1 cellular context compared by ENCODE assay signal in genomic region chr5:140401362-140402257, GRCh38.
TF ChIP-seq lines count a peak whose summit lies in the region.

ANKHD1 (plus strand) TSS chr5:140401833; CDS start chr5:140401968, 135 bp downstream.

TF ChIP-seq in HepG2, 621 proteins besides CTCF, POLR2A, EP300 and RAD21 (continued from another document and continues in another):
- TF ChIP-seq ZNF512B (CRISPR knock-in tag; IDR thresholded peaks at IDR 0.05; ENCODE audit: borderline replicate concordance) (no peak), ZNF839 (CRISPR knock-in tag; IDR thresholded peaks at IDR 0.05; ENCODE audit: borderline replicate concordance) (peak; percentile 33; the same call in 1 of the 2 replicates), THAP9 (CRISPR knock-in tag; IDR thresholded peaks at IDR 0.05; ENCODE audit: borderline replicate concordance) (no peak; the same call in 1 of the 2 replicates), CREB1 (IDR thresholded peaks at IDR 0.05) (peak; percentile 99), CREB1 (CRISPR knock-in tag; IDR thresholded peaks at IDR 0.05) (peak; percentile 97), BCL6 (CRISPR knock-in tag; IDR thresholded peaks at IDR 0.05) (no peak), GABPB1 (CRISPR knock-in tag; IDR thresholded peaks at IDR 0.05) (peak; percentile 97), SOX6 (IDR thresholded peaks at IDR 0.05) (no peak), SOX6 (CRISPR knock-in tag; IDR thresholded peaks at IDR 0.05) (no peak), ZNF501 (CRISPR knock-in tag; IDR thresholded peaks at IDR 0.05) (no peak), MLX (CRISPR knock-in tag; IDR thresholded peaks at IDR 0.05) (no peak), RARA (CRISPR knock-in tag; IDR thresholded peaks at IDR 0.05) (no peak), RXRA (CRISPR knock-in tag; IDR thresholded peaks at IDR 0.05) (no peak; the same call in 1 of the 2 replicates), HMGXB4 (CRISPR knock-in tag; IDR thresholded peaks at IDR 0.05; ENCODE audit: borderline replicate concordance in 1 of 2, low read depth in 1 of 2) (peak in 1 of 2 experiments; percentile 45; a peak in 1 of 4 replicates), REPIN1 (CRISPR knock-in tag; IDR thresholded peaks at IDR 0.05; ENCODE audit: borderline replicate concordance, low read depth) (no peak), ZNF282 (IDR thresholded peaks at IDR 0.05; ENCODE audit: partially characterized antibody) (no peak), SOX5 (CRISPR knock-in tag; IDR thresholded peaks at IDR 0.05; ENCODE audit: borderline replicate concordance) (no peak), TBX3 (IDR thresholded peaks at IDR 0.05; ENCODE audit: borderline replicate concordance) (peak; percentile 73), SAFB2 (CRISPR knock-in tag; IDR thresholded peaks at IDR 0.05; ENCODE audit: borderline replicate concordance, low read depth) (no peak; the same call in 1 of the 2 replicates), SUZ12 (IDR thresholded peaks at IDR 0.05; ENCODE audit: low read depth, low read length) (no peak), RNF219 (CRISPR knock-in tag; IDR thresholded peaks at IDR 0.05) (no peak), ZNF180 (CRISPR knock-in tag; IDR thresholded peaks at IDR 0.05; ENCODE audit: borderline replicate concordance, low read depth) (no peak), AGO1 (IDR thresholded peaks at IDR 0.05; ENCODE audit: low read depth, low read length, poor library complexity, severe bottlenecking) (no peak), ARID2 (CRISPR knock-in tag; IDR thresholded peaks at IDR 0.05; ENCODE audit: borderline replicate concordance) (no peak), ZSCAN9 (CRISPR knock-in tag; IDR thresholded peaks at IDR 0.05; ENCODE audit: borderline replicate concordance) (no peak; the same call in none of the 2 replicates), MIER3 (CRISPR knock-in tag; IDR thresholded peaks at IDR 0.05; ENCODE audit: borderline replicate concordance) (peak; percentile 34; the same call in 1 of the 2 replicates), KLF9 (CRISPR knock-in tag; IDR thresholded peaks at IDR 0.05; ENCODE audit: low read depth) (no peak), ZMAT3 (CRISPR knock-in tag; conservative IDR thresholded peaks at IDR 0.05) (no peak), MAFG (CRISPR knock-in tag; IDR thresholded peaks at IDR 0.05) (0 out of 2 replicates have a peak, but pooled peaks have one; percentile 18), AKAP8 (CRISPR knock-in tag; IDR thresholded peaks at IDR 0.05) (0 out of 2 replicates have a peak, but pooled peaks have one; percentile 44), KDM2A (CRISPR knock-in tag; IDR thresholded peaks at IDR 0.05; ENCODE audit: borderline replicate concordance, low read depth) (peak; percentile 65; the same call in 1 of the 2 replicates), TBP (CRISPR knock-in tag; IDR thresholded peaks at IDR 0.05) (no peak), FOXC1 (CRISPR knock-in tag; IDR thresholded peaks at IDR 0.05; ENCODE audit: borderline replicate concordance) (peak; percentile 52; the same call in 1 of the 2 replicates), EEA1 (CRISPR knock-in tag; IDR thresholded peaks at IDR 0.05; ENCODE audit: borderline replicate concordance) (no peak; the same call in 1 of the 2 replicates), ZNF431 (CRISPR knock-in tag; IDR thresholded peaks at IDR 0.05; ENCODE audit: borderline replicate concordance, low read depth) (no peak), MLXIP (CRISPR knock-in tag; IDR thresholded peaks at IDR 0.05; ENCODE audit: borderline replicate concordance) (no peak; the same call in 1 of the 2 replicates), CERS6 (CRISPR knock-in tag; IDR thresholded peaks at IDR 0.05) (no peak), GPN1 (CRISPR knock-in tag; IDR thresholded peaks at IDR 0.05; ENCODE audit: borderline replicate concordance) (no peak), SYNCRIP (IDR thresholded peaks at IDR 0.05; ENCODE audit: insufficient read depth, low read depth, low read length) (no peak), ZNF740 (CRISPR knock-in tag; IDR thresholded peaks at IDR 0.05) (no peak; the same call in 1 of the 2 replicates), BCL3 (CRISPR knock-in tag; IDR thresholded peaks at IDR 0.05) (no peak), NR2C2 (CRISPR knock-in tag; IDR thresholded peaks at IDR 0.05; ENCODE audit: borderline replicate concordance) (peak; percentile 97), HOXA9 (CRISPR knock-in tag; IDR thresholded peaks at IDR 0.05; ENCODE audit: borderline replicate concordance) (peak; percentile 37; the same call in 1 of the 2 replicates), MNT (IDR thresholded peaks at IDR 0.05) (peak; percentile 48; the same call in 1 of the 2 replicates)
